1 cellular context compared by ENCODE assay signal in genomic region chr10:121188005-121188404, GRCh38.
TF ChIP-seq lines count a peak whose summit lies in the region.

No MANE protein-coding gene starts in this region.

TF ChIP-seq in GM23338, 12 proteins besides CTCF, POLR2A, EP300 and RAD21 (continued from another document):
- no peak for TF ChIP-seq ZNF462 (CRISPR knock-in tag; IDR thresholded peaks at IDR 0.05)
